Comparison of ENCODE assay signal across 8 cellular contexts in genomic region chr2:216695401-216695821, GRCh38. TPM values are rescaled to one million over a fixed set of nuclear protein-coding genes. Genes with fewer than 3 reads are reported as not detected.
DNase-seq lines count a peak whose midpoint lies in the region; ATAC-seq, FAIRE-seq and TF ChIP-seq lines count a peak whose summit lies in the region.

TSS of gene IGFBP5 (minus strand) at chr2:216695549. CDS start at chr2:216694775, 774 bp downstream.

- H3K27me3 ChIP-seq in dorsolateral prefrontal cortex, result peaks cover 0 to 14% (median 0%) of the 10 kb centered on the region in 45 donors

- peak within 1 kb of the TSS; percentile 82 to 88 for H3K4me3 Mint-ChIP-seq in stimulated activated naive CD8-positive, alpha-beta T cell treated with anti-CD3 and anti-CD28 coated beads, Interleukin-15, amount 100 ng/mL, for 72 hours

- FAIRE-seq in H54 (lab: Jason Lieb, UNC), result no peak

- no peak for TF ChIP-seq POLR2A in H54 (IDR thresholded peaks at IDR 0.05; ENCODE audit: low read depth, low read length)

- DNase-seq in HFF-Myc (ENCODE audit: extremely low read depth, low read depth) (peak; percentile 67), NCI-H82 treated with DMSO at 0.1 percent for 48 hours (lab: John Stamatoyannopoulos, UW; ENCODE audit: unreplicated experiment) (peak; percentile 74), dorsolateral prefrontal cortex (peak; percentile 58 to 84 (median 72)), left lobe of liver (ENCODE audit: low spot score) (peak; percentile 68), H54 (ENCODE audit: insufficient read length, low spot score) (no peak)
- DNase-seq in stimulated activated naive CD8-positive, alpha-beta T cell treated with anti-CD3 and anti-CD28 coated beads, Interleukin-15, amount 100 ng/mL, for 72 hours, result no peak

- intact Hi-C loops in dorsolateral prefrontal cortex (cut with DNase I), result loop anchor here (5.0 to 10.0 kb wide), 6 partner anchors 99 to 1062 kb away; no protein-coding TSS in a partner anchor

- no peaks in the 10 kb centered on the region for H3K9me3 Mint-ChIP-seq in stimulated activated naive CD8-positive, alpha-beta T cell treated with anti-CD3 and anti-CD28 coated beads, Interleukin-15, amount 100 ng/mL, for 72 hours

- peaks cover 40% of the 10 kb centered on the region for H3K4me1 Mint-ChIP-seq in stimulated activated naive CD8-positive, alpha-beta T cell treated with anti-CD3 and anti-CD28 coated beads, Interleukin-15, amount 100 ng/mL, for 72 hours

- H3K27ac Mint-ChIP-seq in stimulated activated naive CD8-positive, alpha-beta T cell treated with anti-CD3 and anti-CD28 coated beads, Interleukin-15, amount 100 ng/mL, for 72 hours, result no peak within 1 kb of the TSS

- peaks cover 23% of the 10 kb centered on the region for H3K27me3 Mint-ChIP-seq in stimulated activated naive CD8-positive, alpha-beta T cell treated with anti-CD3 and anti-CD28 coated beads, Interleukin-15, amount 100 ng/mL, for 72 hours

- H3K4me3 ChIP-seq in HFF-Myc (replicated peaks; ENCODE audit: low read depth, low read length) (peak within 1 kb of the TSS; percentile 44), dorsolateral prefrontal cortex (peak within 1 kb of the TSS; percentile 39 to 77 (median 65))

- H3K27ac ChIP-seq in dorsolateral prefrontal cortex, result peak within 1 kb of the TSS in 56 of 59 donors; percentile 5 to 92 (median 78)

- TF ChIP-seq CTCF in HFF-Myc (IDR thresholded peaks at IDR 0.05; ENCODE audit: low read depth, low read length, missing control alignments) (peak; percentile 9), dorsolateral prefrontal cortex (IDR thresholded peaks at IDR 0.05 in 54 of 56, conservative IDR thresholded peaks at IDR 0.05 in 2 of 56; ENCODE audit: low read depth in 1 of 56, partially characterized antibody in 56 of 56) (peak in 16 of 56 donors; percentile 13 to 55 (median 18))

- peak; percentile 27 for ATAC-seq in left lobe of liver
- ATAC-seq in stimulated activated naive CD8-positive, alpha-beta T cell treated with anti-CD3 and anti-CD28 coated beads, Interleukin-15, amount 100 ng/mL, for 72 hours, result no peak
- no peak for ATAC-seq in HG02623 (IDR thresholded peaks at IDR 0.05; ENCODE audit: unreplicated experiment)
- ATAC-seq in HG02852 (IDR thresholded peaks at IDR 0.05; ENCODE audit: unreplicated experiment), result no peak

RNA-seq across cellular contexts. Expression of gene IGFBP5, which starts in this region (rescaled TPM):
- total RNA-seq in dorsolateral prefrontal cortex, result 100 to 1,000 TPM in 4 of 120 experiments, 10 to 100 TPM in 116; 21.9 to 125 (median 57.7) TPM
- 55.4 TPM for total RNA-seq in left lobe of liver

Comparison
In these comparisons a context has a peak if more than half of its experiments do, and no peak if none do; other contexts are left out.
1. DNase-seq: peak in HFF-Myc (single experiment), NCI-H82 treated with DMSO at 0.1 percent for 48 hours (single experiment), dorsolateral prefrontal cortex (10 of 10) and left lobe of liver (single experiment); none in stimulated activated naive CD8-positive, alpha-beta T cell treated with anti-CD3 and anti-CD28 coated beads, Interleukin-15, amount 100 ng/mL, for 72 hours (0 of 2) and H54 (single experiment).